In genomic region chr7:73980206-73980605, GRCh38 we compare ENCODE assay signal across 15 cellular contexts. TPM values are rescaled to one million over a fixed set of nuclear protein-coding genes. Genes with fewer than 3 reads are reported as not detected.
DNase-seq lines count a peak whose midpoint lies in the region; ATAC-seq and TF ChIP-seq lines count a peak whose summit lies in the region.
"Had no signal": no experiment of that assay in that cellular context is flagged by ENCODE, and none has a peak within 500 bp of the region (broad histone marks: within the 10 kb centered on the region; RNA-seq: fewer than 3 reads in every experiment).

No MANE protein-coding gene starts in this region.

- intact Hi-C loops in upper lobe of right lung (cut with DNase I) = no loop called here

- no peak for ATAC-seq in upper lobe of right lung
- ATAC-seq: CD8-positive, alpha-beta T cell had no signal

- TF ChIP-seq CTCF in chondrocyte (IDR thresholded peaks at IDR 0.05) (no peak), nephron (IDR thresholded peaks at IDR 0.05; ENCODE audit: unreplicated experiment in 3 of 3) (no peak), upper lobe of right lung (IDR thresholded peaks at IDR 0.05) (no peak)

- no peak overlapping the region for H3K4me3 Mint-ChIP-seq in chondrocyte (ENCODE audit: unreplicated experiment)
- H3K4me3 Mint-ChIP-seq in nephron = peak overlapping the region in 1 of 3 experiments; percentile 25
- H3K4me3 Mint-ChIP-seq: CD8-positive, alpha-beta T cell had no signal

- no peaks in the 10 kb centered on the region for H3K27me3 ChIP-seq in upper lobe of right lung

- no peaks in the 10 kb centered on the region for H3K36me3 ChIP-seq in upper lobe of right lung
- H3K36me3 ChIP-seq: BLaER1 treated with 17β-estradiol and CSF1 and Interleukin-3, amounts not matched to agents 10 nM and 100 nM had no signal

- H3K27me3 Mint-ChIP-seq in chondrocyte (ENCODE audit: low read depth) (peaks cover 4% of the 10 kb centered on the region), nephron (ENCODE audit: low read depth) (peaks cover 53% of the 10 kb centered on the region)

- peak; percentile 52 for DNase-seq in HuH-7 (ENCODE audit: low spot score)
- peak; percentile 24 for DNase-seq in chondrocyte (ENCODE audit: low spot score)
- peak; percentile 18 for DNase-seq in upper lobe of right lung
- DNase-seq in NCI-H128 (lab: John Stamatoyannopoulos, UW; ENCODE audit: unreplicated experiment) = no peak
- no peak for DNase-seq in NCI-H748 treated with DMSO at 0.1 percent for 48 hours (lab: John Stamatoyannopoulos, UW)
- no peak for DNase-seq in GOT3 (lab: John Stamatoyannopoulos, UW)
- DNase-seq: CD8-positive, alpha-beta T cell; NCI-H1417 treated with DMSO at 0.1 percent for 48 hours; NCI-H1930; NCI-H2171; NCI-H526 treated with DMSO at 0.1 percent for 48 hours; SHP77 treated with DMSO at 0.1 percent for 48 hours had no signal

- H3K4me3 ChIP-seq in upper lobe of right lung = no peak overlapping the region
- H3K4me3 ChIP-seq: BLaER1 treated with 17β-estradiol and CSF1 and Interleukin-3, amounts not matched to agents 10 nM and 100 nM had no signal

- no peak overlapping the region for H3K27ac ChIP-seq in upper lobe of right lung
- H3K27ac ChIP-seq: BLaER1 treated with 17β-estradiol and CSF1 and Interleukin-3, amounts not matched to agents 10 nM and 100 nM; KMS-11 had no signal

- no peaks in the 10 kb centered on the region for H3K9me3 ChIP-seq in upper lobe of right lung
- H3K9me3 ChIP-seq: BLaER1 treated with 17β-estradiol and CSF1 and Interleukin-3, amounts not matched to agents 10 nM and 100 nM had no signal

- H3K4me1 ChIP-seq in upper lobe of right lung = peaks cover 5% of the 10 kb centered on the region

- no peaks in the 10 kb centered on the region for H3K9me3 Mint-ChIP-seq in chondrocyte (ENCODE audit: low read depth)
- H3K9me3 Mint-ChIP-seq in nephron = no peaks in the 10 kb centered on the region
- H3K9me3 Mint-ChIP-seq: CD8-positive, alpha-beta T cell had no signal

- H3K27ac Mint-ChIP-seq in chondrocyte (ENCODE audit: unreplicated experiment) = no peak overlapping the region
- H3K27ac Mint-ChIP-seq in nephron = peak overlapping the region in 2 of 3 experiments; percentile 20 to 58
- H3K27ac Mint-ChIP-seq: CD8-positive, alpha-beta T cell had no signal

- H3K36me3 Mint-ChIP-seq in chondrocyte (ENCODE audit: low read depth) = no peaks in the 10 kb centered on the region
- H3K36me3 Mint-ChIP-seq in nephron (ENCODE audit: low read depth) = no peaks in the 10 kb centered on the region
- H3K36me3 Mint-ChIP-seq: CD8-positive, alpha-beta T cell had no signal

- H3K4me1 Mint-ChIP-seq in chondrocyte (ENCODE audit: low read depth) = peaks cover 8% of the 10 kb centered on the region
- peaks cover 68% of the 10 kb centered on the region for H3K4me1 Mint-ChIP-seq in nephron

RNA-seq across cellular contexts. Expression of gene ELN, which starts 47.8 kb away (rescaled TPM):
- 8,224 to 15,554 TPM (median 15,093 TPM) in 3 replicates for total RNA-seq in chondrocyte
- 231 TPM for total RNA-seq in upper lobe of right lung
- total RNA-seq: CD8-positive, alpha-beta T cell had no signal

Comparison
In these comparisons a context has a peak if more than half of its experiments do, and no peak if none do; other contexts are left out.
1. DNase-seq: peak in HuH-7 (single experiment), chondrocyte (single experiment) and upper lobe of right lung (single experiment); none in NCI-H128 (single experiment), NCI-H748 treated with DMSO at 0.1 percent for 48 hours (single experiment) and GOT3 (single experiment).
2. RNA of gene ELN, which starts 47.8 kb away (total RNA-seq): 8,224 to 15,554 TPM in chondrocyte; 231 TPM in upper lobe of right lung (single experiment); every median in the first group is over 10 times any median in the second.